Comparison of ENCODE assay signal across 18 cellular contexts in the genomic region with DNA sequence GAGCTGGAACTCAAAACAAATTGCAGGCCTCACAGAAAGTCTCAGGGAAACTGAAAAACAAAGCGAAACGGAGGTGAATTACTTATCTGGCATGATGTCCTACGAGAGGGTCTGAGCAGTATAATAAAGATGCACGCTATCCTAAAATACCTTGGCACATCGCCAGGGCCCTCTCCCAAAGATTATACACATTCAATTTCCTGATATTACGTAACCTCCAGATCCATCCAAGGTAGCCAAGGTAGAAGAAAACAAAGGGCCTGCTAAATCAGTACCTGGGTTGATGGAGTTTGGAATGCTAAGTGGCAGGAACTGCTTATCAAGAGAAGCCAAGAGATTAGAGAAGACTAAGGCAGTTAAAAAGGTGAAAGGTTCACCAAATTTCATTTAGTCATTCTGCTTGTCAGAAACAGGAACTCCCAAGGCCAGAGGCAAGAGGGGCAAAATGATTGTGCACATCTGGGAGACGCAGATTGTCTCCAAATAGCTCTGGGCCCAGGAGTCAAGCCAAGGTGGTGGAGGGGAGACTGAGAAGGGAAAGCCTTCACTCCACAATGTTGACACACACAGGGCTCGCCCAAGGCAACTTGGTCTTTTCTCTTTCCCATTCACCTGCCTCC.
"Had no signal": no experiment of that assay in that cellular context is flagged by ENCODE, and none has a peak within 500 bp of the region (broad histone marks: within the 10 kb centered on the region; RNA-seq: fewer than 3 reads in every experiment).

No MANE protein-coding gene starts in this region.

- H3K9me3 ChIP-seq: colonic mucosa, psoas muscle, suprapubic skin, upper lobe of left lung had no signal

- H3K4me3 ChIP-seq: colonic mucosa, psoas muscle, suprapubic skin, upper lobe of left lung had no signal

- H3K27ac ChIP-seq: colonic mucosa, psoas muscle, suprapubic skin, upper lobe of left lung had no signal

- ATAC-seq: activated T-helper 17 cell treated with anti-CD3 and anti-CD28 coated beads, Interleukin-2, amount 50 U/mL, for 72 hours; psoas muscle; sciatic nerve had no signal

- H3K36me3 ChIP-seq: colonic mucosa, suprapubic skin, upper lobe of left lung had no signal

- FAIRE-seq: astrocyte, endothelial cell of umbilical vein had no signal

- H3K4me1 ChIP-seq: colonic mucosa, psoas muscle, suprapubic skin, upper lobe of left lung had no signal

- H3K27me3 ChIP-seq: colonic mucosa, upper lobe of left lung had no signal

- DNase-seq: activated B cell treated with CpG ODN at 0.5 μM for 24 hours; activated CD4-positive, alpha-beta T cell treated with anti-CD3 and anti-CD28 coated beads, Interleukin-2, amount 10 ng/mL, durations not matched to agents 7 days and 5 days; activated naive CD4-positive, alpha-beta T cell treated with anti-CD3 and anti-CD28 coated beads for 36 hours; activated T-cell treated with anti-CD3 and anti-CD28 coated beads for 4 hours; colonic mucosa; foreskin melanocyte; head of caudate nucleus; nephron progenitor cell; psoas muscle; stimulated activated CD4-positive, alpha-beta T cell treated with anti-CD3 and anti-CD28 coated beads, Interleukin-2, amount 100 ng/mL, for 24 hours; stimulated activated naive CD4-positive, alpha-beta T cell; T1000; upper lobe of left lung had no signal
